ENCODE assay signal across 7 cellular contexts in genomic region chr1:147225193-147225730, GRCh38. TPM values are rescaled to one million over a fixed set of nuclear protein-coding genes. Genes with fewer than 3 reads are reported as not detected.
DNase-seq lines count a peak whose midpoint lies in the region; ATAC-seq, FAIRE-seq and TF ChIP-seq lines count a peak whose summit lies in the region.

A gene with protein sequence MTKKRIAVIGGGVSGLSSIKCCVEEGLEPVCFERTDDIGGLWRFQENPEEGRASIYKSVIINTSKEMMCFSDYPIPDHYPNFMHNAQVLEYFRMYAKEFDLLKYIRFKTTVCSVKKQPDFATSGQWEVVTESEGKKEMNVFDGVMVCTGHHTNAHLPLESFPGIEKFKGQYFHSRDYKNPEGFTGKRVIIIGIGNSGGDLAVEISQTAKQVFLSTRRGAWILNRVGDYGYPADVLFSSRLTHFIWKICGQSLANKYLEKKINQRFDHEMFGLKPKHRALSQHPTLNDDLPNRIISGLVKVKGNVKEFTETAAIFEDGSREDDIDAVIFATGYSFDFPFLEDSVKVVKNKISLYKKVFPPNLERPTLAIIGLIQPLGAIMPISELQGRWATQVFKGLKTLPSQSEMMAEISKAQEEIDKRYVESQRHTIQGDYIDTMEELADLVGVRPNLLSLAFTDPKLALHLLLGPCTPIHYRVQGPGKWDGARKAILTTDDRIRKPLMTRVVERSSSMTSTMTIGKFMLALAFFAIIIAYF (minus strand): TSS chr1:147225339. CDS start chr1:147225029, 310 bp downstream.

- H3K9me2 ChIP-seq in OCI-LY1 (ENCODE audit: low read depth, low read length): no peaks in the 10 kb centered on the region

- no peaks in the 10 kb centered on the region for H3K36me3 Mint-ChIP-seq in neural crest cell (ENCODE audit: low read depth)

- H3K4me1 ChIP-seq in OCI-LY1 (ENCODE audit: insufficient read depth, low read length, severe bottlenecking): peaks cover 24% of the 10 kb centered on the region

- DNase-seq in GM18507 (ENCODE audit: extremely low spot score, insufficient read length, low read depth) (peak; percentile 30), foreskin fibroblast (peak; percentile 52 to 79), neural crest cell (ENCODE audit: low read depth, low spot score) (peak; percentile 23), superior temporal gyrus (ENCODE audit: extremely low spot score) (peak; percentile 51)
- peak; percentile 39 for DNase-seq in activated effector memory CD4-positive, alpha-beta T cell treated with Interleukin-2 at 50 U/mL for 16 hours

- peak within 1 kb of the TSS; percentile 63 for H3K9ac ChIP-seq in OCI-LY1 (ENCODE audit: low read length)

- H3K9me3 Mint-ChIP-seq in neural crest cell: no peaks in the 10 kb centered on the region

- no peaks in the 10 kb centered on the region for H3K27me3 ChIP-seq in OCI-LY1 (ENCODE audit: insufficient read depth, low read length)

- no peak within 1 kb of the TSS for H3K27ac ChIP-seq in OCI-LY1 (ENCODE audit: low read depth, low read length, poor library complexity, severe bottlenecking)

- peak; percentile 75 for ATAC-seq in HG03095 (IDR thresholded peaks at IDR 0.05; ENCODE audit: unreplicated experiment)

- no peaks in the 10 kb centered on the region for H3K9me3 ChIP-seq in OCI-LY1 (ENCODE audit: low read length)

- H3K36me3 ChIP-seq in OCI-LY1 (ENCODE audit: insufficient read depth, low read length): no peaks in the 10 kb centered on the region

- H3K4me1 Mint-ChIP-seq in neural crest cell: peaks cover 20% of the 10 kb centered on the region

- H3K27ac Mint-ChIP-seq in neural crest cell (ENCODE audit: unreplicated experiment): no peak within 1 kb of the TSS

- H3K4me3 ChIP-seq in OCI-LY1 (ENCODE audit: low read depth, low read length, poor library complexity, severe bottlenecking) (peak within 1 kb of the TSS; percentile 77), foreskin fibroblast (ENCODE audit: low read depth in 1 of 2, low read length in 2 of 2) (peak within 1 kb of the TSS; percentile 86 to 89)

- H3K4me2 ChIP-seq in OCI-LY1 (ENCODE audit: low read length): peak within 1 kb of the TSS; percentile 89

- no peaks in the 10 kb centered on the region for H4K20me1 ChIP-seq in OCI-LY1 (ENCODE audit: insufficient read depth, low read length)

- peak within 1 kb of the TSS; percentile 86 for H3K4me3 Mint-ChIP-seq in neural crest cell

- peak within 1 kb of the TSS; percentile 100 for H2AFZ ChIP-seq in OCI-LY1 (ENCODE audit: low read length)

- H3F3A ChIP-seq in OCI-LY1 (ENCODE audit: insufficient read depth, low read length): no peaks in the 10 kb centered on the region

- no peak; the same call in 1 of the 2 replicates for TF ChIP-seq CTCF in OCI-LY1 (IDR thresholded peaks at IDR 0.05; ENCODE audit: low read length)
- no peak for TF ChIP-seq CTCF in foreskin fibroblast (IDR thresholded peaks at IDR 0.05; ENCODE audit: low read depth, low read length)
- peak; percentile 36 for TF ChIP-seq CTCF in neural crest cell (conservative IDR thresholded peaks at IDR 0.05)

- H3K79me2 ChIP-seq in OCI-LY1 (ENCODE audit: insufficient read depth, low read length): no peaks in the 10 kb centered on the region

- peaks cover 32% of the 10 kb centered on the region for H3K27me3 Mint-ChIP-seq in neural crest cell (ENCODE audit: low read depth)

- FAIRE-seq in GM18507 (lab: Jason Lieb, UNC): peak; percentile 59

RNA-seq across cellular contexts. Expression of the gene that starts here (rescaled TPM):
- 0.36 and 0.47 TPM in 2 replicates for total RNA-seq in neural crest cell

Comparison
In these comparisons a context has a peak if more than half of its experiments do, and no peak if none do; other contexts are left out.
1. Peak in DNase-seq in neural crest cell; RNA of the gene not detected or under 1 TPM.